ENCODE assay signal across 11 cellular contexts in genomic region chr18:80202264-80202998, GRCh38. TPM values are rescaled to one million over a fixed set of nuclear protein-coding genes. Genes with fewer than 3 reads are reported as not detected.
DNase-seq lines count a peak whose midpoint lies in the region; ATAC-seq, FAIRE-seq and TF ChIP-seq lines count a peak whose summit lies in the region.
"Had no signal": no experiment of that assay in that cellular context is flagged by ENCODE, and none has a peak within 500 bp of the region (broad histone marks: within the 10 kb centered on the region; RNA-seq: fewer than 3 reads in every experiment).

No MANE protein-coding gene starts in this region.

- peaks cover 0 to 3% (median under 1%) of the 10 kb centered on the region in 4 donors for H3K4me1 ChIP-seq in upper lobe of left lung
- H3K4me1 ChIP-seq: Caco-2 had no signal

- no peak for TF ChIP-seq EP300 in upper lobe of left lung (IDR thresholded peaks at IDR 0.05)

- H3K4me3 ChIP-seq in GM08714 (ENCODE audit: low read length) (peak overlapping the region; percentile 41; the same call in 1 of the 2 replicates), upper lobe of left lung (no peak overlapping the region)

- no peak overlapping the region for H3K27ac ChIP-seq in upper lobe of left lung

- no peaks in the 10 kb centered on the region for H3K9me3 ChIP-seq in upper lobe of left lung
- H3K9me3 ChIP-seq: Caco-2, SK-N-SH had no signal

- WGBS in upper lobe of left lung, 2 donors, result 82 to 85% methylated on average over 12 of the region's 12 CpGs

- no peak for TF ChIP-seq CTCF in upper lobe of left lung (IDR thresholded peaks at IDR 0.05)

- no peak for TF ChIP-seq POLR2A in upper lobe of left lung (IDR thresholded peaks at IDR 0.05)

- no peak for FAIRE-seq in HTR-8/SVneo (lab: Jason Lieb, UNC)

- H3K27me3 ChIP-seq in upper lobe of left lung, result no peaks in the 10 kb centered on the region

- H3K36me3 ChIP-seq in upper lobe of left lung, result no peaks in the 10 kb centered on the region

- peak; percentile 98 for ATAC-seq in GM18868 (IDR thresholded peaks at IDR 0.05; ENCODE audit: unreplicated experiment)
- ATAC-seq in HG02588 (IDR thresholded peaks at IDR 0.05; ENCODE audit: unreplicated experiment), result peak; percentile 90
- ATAC-seq in HG03520 (IDR thresholded peaks at IDR 0.05; ENCODE audit: unreplicated experiment), result peak; percentile 95
- no peak for ATAC-seq in upper lobe of left lung (ENCODE audit: low FRiP score in 2 of 2)

- DNase-seq in DMS153 (lab: John Stamatoyannopoulos, UW) (no peak), NCI-H345 treated with DMSO at 0.1 percent for 48 hours (lab: John Stamatoyannopoulos, UW; ENCODE audit: unreplicated experiment) (no peak), upper lobe of left lung (no peak), HTR-8/SVneo (ENCODE audit: insufficient read length, low spot score) (no peak)
- DNase-seq: amygdala, Caco-2, SK-N-SH had no signal

RNA-seq across cellular contexts. Expression of gene PARD6G, which starts 44.9 kb away (rescaled TPM):
- 1 to 10 TPM; 1.4 to 6.1 (median 3.5) TPM for total RNA-seq in upper lobe of left lung

Comparison
In these comparisons a context has a peak if more than half of its experiments do, and no peak if none do; other contexts are left out.
1. ATAC-seq: peak in GM18868 (single experiment), HG02588 (single experiment) and HG03520 (single experiment); none in upper lobe of left lung (0 of 2).